In the genomic region with DNA sequence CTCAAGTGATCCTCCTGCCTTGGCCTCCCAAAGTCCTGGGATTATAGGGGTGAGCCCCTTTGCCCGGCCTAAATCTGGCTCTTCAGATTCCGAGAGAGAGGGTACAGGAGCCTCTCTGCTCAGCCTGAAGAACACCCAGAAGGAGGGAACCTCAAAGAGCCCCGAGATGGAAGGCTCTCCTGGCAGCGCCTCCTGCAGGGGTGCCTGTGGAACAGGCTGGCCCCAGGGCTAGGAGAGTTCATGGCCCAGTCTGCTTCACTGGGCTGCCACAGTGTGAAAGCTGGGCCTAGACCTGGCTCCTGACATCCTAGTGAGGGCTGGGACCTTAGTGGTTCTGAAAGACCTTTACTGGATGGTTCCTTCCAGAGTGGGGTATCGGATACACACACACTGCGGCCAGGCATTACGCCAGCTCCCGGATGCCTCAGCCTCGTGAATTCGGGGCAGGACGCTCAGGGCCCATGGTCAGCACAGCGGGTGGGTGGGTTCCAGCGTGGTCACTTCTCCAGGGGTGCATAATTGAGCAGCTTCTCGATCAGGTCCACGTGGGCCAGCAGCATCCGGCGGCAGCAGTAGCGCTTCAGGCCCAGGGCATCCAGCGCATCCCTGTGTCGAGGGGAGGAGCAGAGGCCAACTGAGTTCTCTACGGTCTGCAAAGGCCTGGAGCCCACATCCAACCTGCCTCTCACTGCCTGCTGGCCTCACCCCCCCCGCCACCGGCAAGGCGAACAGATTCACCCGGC, we compare ENCODE assay signal across 9 cellular contexts. TPM values are rescaled to one million over a fixed set of nuclear protein-coding genes. Genes with fewer than 3 reads are reported as not detected.
A peak's percentile ranks its signal among the peaks of the same experiment; 100 is the strongest.
DNase-seq lines count a peak whose midpoint lies in the region; ATAC-seq and TF ChIP-seq lines count a peak whose summit lies in the region.
"Had no signal": no experiment of that assay in that cellular context is flagged by ENCODE, and none has a peak within 500 bp of the region (broad histone marks: within the 10 kb centered on the region; RNA-seq: fewer than 3 reads in every experiment).

No MANE protein-coding gene starts in this region.

- no peak for TF ChIP-seq CTCF in Calu3 (IDR thresholded peaks at IDR 0.05; ENCODE audit: unreplicated experiment)
- peak; percentile 33; the same call in 1 of the 2 replicates for TF ChIP-seq CTCF in KMS-11 (conservative IDR thresholded peaks at IDR 0.05; ENCODE audit: low read depth, low read length)
- peak; percentile 26 for TF ChIP-seq CTCF in astrocyte of the cerebellum (IDR thresholded peaks at IDR 0.05; ENCODE audit: low read depth, low read length, missing control alignments)
- TF ChIP-seq CTCF in natural killer cell (IDR thresholded peaks at IDR 0.05): no peak
- no peak for TF ChIP-seq CTCF in colonic mucosa (IDR thresholded peaks at IDR 0.05)

- no peaks in the 10 kb centered on the region for H3K27me3 Mint-ChIP-seq in Calu3 (ENCODE audit: unreplicated experiment)
- H3K27me3 Mint-ChIP-seq in natural killer cell (ENCODE audit: low read depth in 2 of 2): no peaks in the 10 kb centered on the region

- H3K4me1 Mint-ChIP-seq in Calu3 (ENCODE audit: low read depth, unreplicated experiment) (peaks cover 23% of the 10 kb centered on the region), natural killer cell (peaks cover 7 to 40% of the 10 kb centered on the region in 2 donors)

- H3K4me2 ChIP-seq in KMS-11: no peak overlapping the region; the same call in 1 of the 2 replicates

- BruUV-seq in Calu3 (replicated peaks; lab: Mats Ljungman, UMichigan): no TSS peak

- H3K79me2 ChIP-seq in KMS-11 (ENCODE audit: insufficient read depth, low read depth): peaks cover 17% of the 10 kb centered on the region

- H3K36me3 Mint-ChIP-seq in Calu3 (ENCODE audit: insufficient read depth, unreplicated experiment): peaks cover 92% of the 10 kb centered on the region
- H3K36me3 Mint-ChIP-seq in natural killer cell: no peaks in the 10 kb centered on the region

- H3K4me1 ChIP-seq in KMS-11 (ENCODE audit: low read depth, poor library complexity, severe bottlenecking): peaks cover 23% of the 10 kb centered on the region
- H3K4me1 ChIP-seq in colonic mucosa: peaks cover 27% of the 10 kb centered on the region

- H3K9ac ChIP-seq in KMS-11 (no peak overlapping the region), colonic mucosa (ENCODE audit: low read depth in 2 of 2, low read length in 2 of 2) (no peak overlapping the region)

- CTCF ChIA-PET in Calu3 (lab: Charles Lee): interaction anchor here (0.6 kb wide), 1 partner anchor 714 kb away, joined by 6 read pairs; no protein-coding TSS in a partner anchor

- H4K20me1 ChIP-seq in KMS-11 (ENCODE audit: insufficient read depth): 0 out of 2 replicates have a peak, but pooled peaks cover 6% of the 10 kb centered on the region

- no peaks in the 10 kb centered on the region for H3K9me3 Mint-ChIP-seq in Calu3 (ENCODE audit: low read depth, unreplicated experiment)
- no peaks in the 10 kb centered on the region for H3K9me3 Mint-ChIP-seq in natural killer cell

- H3K27ac Mint-ChIP-seq in Calu3 (ENCODE audit: unreplicated experiment) (peak overlapping the region; percentile 68), natural killer cell (no peak overlapping the region)

- no peak overlapping the region for H2AFZ ChIP-seq in KMS-11 (ENCODE audit: low read depth)

- H3K36me3 ChIP-seq in KMS-11 (ENCODE audit: insufficient read depth) (no peaks in the 10 kb centered on the region), colonic mucosa (peaks cover 21% of the 10 kb centered on the region)

- ATAC-seq in natural killer cell (no peak), sciatic nerve (no peak), HG02642 (IDR thresholded peaks at IDR 0.05; ENCODE audit: poor library complexity, unreplicated experiment) (no peak), HG03097 (IDR thresholded peaks at IDR 0.05; ENCODE audit: low FRiP score, unreplicated experiment) (no peak)
- ATAC-seq: right cardiac atrium had no signal

- H3K27me3 ChIP-seq in KMS-11 (ENCODE audit: insufficient read depth, low read depth): no peaks in the 10 kb centered on the region
- H3K27me3 ChIP-seq in colonic mucosa: no peaks in the 10 kb centered on the region

- H3K9me3 ChIP-seq in colonic mucosa: no peaks in the 10 kb centered on the region

- DNase-seq in Calu3 (no peak), astrocyte of the cerebellum (ENCODE audit: low read depth) (no peak), natural killer cell (no peak), sciatic nerve (ENCODE audit: low spot score) (no peak), colonic mucosa (no peak)

- in situ Hi-C loops in astrocyte of the cerebellum (cut with HindIII; ENCODE audit: low sequenced_read_pairs): no loop called here

- H3K27ac ChIP-seq in KMS-11 (no peak overlapping the region), colonic mucosa (no peak overlapping the region)

- intact Hi-C loops in Calu3 (cut with micrococcal nuclease; ENCODE audit: unreplicated experiment) (no loop called here), natural killer cell (cut with micrococcal nuclease) (loop anchor here (10.0 kb wide), 1 partner anchor 75 kb away; a partner anchor contains a TSS), sciatic nerve (cut with DNase I) (loop anchor here (10.0 kb wide), 1 partner anchor 1475 kb away; no protein-coding TSS in a partner anchor), colonic mucosa (cut with DNase I) (no loop called here)

- peak overlapping the region; percentile 77 for H3K4me3 Mint-ChIP-seq in Calu3 (ENCODE audit: low read depth, unreplicated experiment)
- H3K4me3 Mint-ChIP-seq in natural killer cell: peak overlapping the region; percentile 86

- H3K4me3 ChIP-seq in KMS-11 (IDR thresholded peaks at IDR 0.05; ENCODE audit: insufficient read depth, low read depth, low read length): no peak overlapping the region
- H3K4me3 ChIP-seq in astrocyte of the cerebellum (ENCODE audit: low read depth, low read length): no peak overlapping the region
- H3K4me3 ChIP-seq in colonic mucosa: no peak overlapping the region

RNA-seq across cellular contexts. Expression of a gene that starts 2.3 kb away (rescaled TPM):
- 107 and 115 TPM in 2 replicates for total RNA-seq in Calu3 (2022)
- 10 to 100 TPM; 48.2 to 63.8 (median 61.2) TPM for total RNA-seq in natural killer cell
- total RNA-seq in sciatic nerve: 85.2 TPM
- total RNA-seq in colonic mucosa: 100 to 1,000 TPM in 1 of 2 donors, 10 to 100 TPM in 1; 77.4 to 181 TPM

RNA-seq across cellular contexts. Expression of a gene that starts 2.6 kb away (rescaled TPM):
- 28.9 and 36.3 TPM in 2 replicates for total RNA-seq in Calu3 (2022)
- total RNA-seq in natural killer cell: 10 to 100 TPM; 11.2 to 18.6 (median 14.6) TPM
- total RNA-seq in sciatic nerve: 118 TPM
- total RNA-seq in colonic mucosa: 10 to 100 TPM; 12.1 to 12.7 TPM

RNA-seq across cellular contexts. Expression of a gene that starts 7.3 kb away (rescaled TPM):
- 472 and 482 TPM in 2 replicates for total RNA-seq in Calu3 (2022)
- total RNA-seq in natural killer cell: 10 to 100 TPM; 40.9 to 68.3 (median 52.9) TPM
- total RNA-seq in sciatic nerve: 263 TPM
- 100 to 1,000 TPM; 371 to 396 TPM for total RNA-seq in colonic mucosa

RNA-seq across cellular contexts. Expression of a gene that starts 12.3 kb away (rescaled TPM):
- total RNA-seq in Calu3 (2022) (33.4 and 35.3 TPM in 2 replicates), natural killer cell (10 to 100 TPM in 1 of 3 donors, 1 to 10 TPM in 2; 3.4 to 10.1 (median 3.8) TPM), sciatic nerve (8.7 TPM), colonic mucosa (100 to 1,000 TPM in 1 of 2 donors, 10 to 100 TPM in 1; 97.3 to 108 TPM)

RNA-seq across cellular contexts. Expression of a gene that starts 21.3 kb away (rescaled TPM):
- total RNA-seq in Calu3 (2022) (134 and 151 TPM in 2 replicates), natural killer cell (100 to 1,000 TPM; 184 to 218 (median 201) TPM), sciatic nerve (174 TPM), colonic mucosa (100 to 1,000 TPM; 139 to 155 TPM)

Comparison
In these comparisons a context has a peak if more than half of its experiments do, and no peak if none do; other contexts are left out.
1. CTCF ChIP-seq: peak in KMS-11 (single experiment) and astrocyte of the cerebellum (single experiment); none in Calu3 (single experiment), natural killer cell (single experiment) and colonic mucosa (single experiment).
2. intact Hi-C loops: an anchor here in natural killer cell (10.0 kb wide) and sciatic nerve (10.0 kb wide); none called in Calu3 and colonic mucosa.